ENCODE assay signal across 1 cellular context in genomic region chr21:16650984-16651383, GRCh38.
TF ChIP-seq lines count a peak whose summit lies in the region.

No MANE protein-coding gene starts in this region.

TF ChIP-seq in HepG2, 621 proteins besides CTCF, POLR2A, EP300 and RAD21 (continued from another document):
- TF ChIP-seq MYNN (CRISPR knock-in tag; IDR thresholded peaks at IDR 0.05; ENCODE audit: low read depth) (no peak), KLF16 (CRISPR knock-in tag; IDR thresholded peaks at IDR 0.05) (no peak), TFDP2 (CRISPR knock-in tag; IDR thresholded peaks at IDR 0.05) (no peak), HDAC6 (IDR thresholded peaks at IDR 0.05; ENCODE audit: low read depth, low read length) (no peak), ZNF713 (CRISPR knock-in tag; IDR thresholded peaks at IDR 0.05) (no peak), ZC3H4 (CRISPR knock-in tag; IDR thresholded peaks at IDR 0.05; ENCODE audit: borderline replicate concordance) (no peak), ZFAT (CRISPR knock-in tag; conservative IDR thresholded peaks at IDR 0.05) (no peak), CBFB (CRISPR knock-in tag; IDR thresholded peaks at IDR 0.05) (no peak), ZNF879 (CRISPR knock-in tag; IDR thresholded peaks at IDR 0.05) (no peak), FOXK1 (CRISPR knock-in tag; IDR thresholded peaks at IDR 0.05; ENCODE audit: borderline replicate concordance, low read depth) (no peak), SMARCE1 (IDR thresholded peaks at IDR 0.05; ENCODE audit: borderline replicate concordance) (no peak), ZNF605 (CRISPR knock-in tag; IDR thresholded peaks at IDR 0.05) (no peak), ZNF883 (CRISPR knock-in tag; IDR thresholded peaks at IDR 0.05; ENCODE audit: not compliant biosample characterization) (no peak), ZNF30 (CRISPR knock-in tag; IDR thresholded peaks at IDR 0.05) (no peak), ZNF367 (CRISPR knock-in tag; IDR thresholded peaks at IDR 0.05; ENCODE audit: borderline replicate concordance) (no peak)
